19 cellular contexts compared by ENCODE assay signal in genomic region chr3:193640165-193640706, GRCh38.
"Had no signal": no experiment of that assay in that cellular context is flagged by ENCODE, and none has a peak within 500 bp of the region (broad histone marks: within the 10 kb centered on the region; RNA-seq: fewer than 3 reads in every experiment).

No MANE protein-coding gene starts in this region.

- ATAC-seq: mucosa of descending colon; sciatic nerve; stimulated activated memory B cell treated with anti-CD40 and anti-IgM and Interleukin-4, amounts not matched to agents 10 μg/mL and 1 μg/mL and 100 μg/mL, for 72 hours; T-cell had no signal

- H3K4me1 ChIP-seq: adrenal gland, breast epithelium, testis had no signal

- H3K36me3 ChIP-seq: breast epithelium had no signal

- DNase-seq: activated CD4-positive, alpha-beta T cell treated with anti-CD3 and anti-CD28 coated beads for 1 hour; activated gamma-delta T cell treated with Interleukin-2 at 50 U/mL for 16 hours; adrenal gland; erythroblast; heart left ventricle; kidney; left ventricle myocardium inferior; mucosa of descending colon; naive B cell; stimulated activated CD4-positive, alpha-beta T cell treated with anti-CD3 and anti-CD28 coated beads, Interleukin-4, amount 100 ng/mL, for 24 hours; T-cell; testis had no signal

- H3K4me3 ChIP-seq: adrenal gland, breast epithelium, coronary artery, heart left ventricle, left ventricle myocardium inferior, mucosa of descending colon, neural progenitor cell, smooth muscle cell, testis had no signal

- H3K27ac ChIP-seq: adrenal gland, breast epithelium, coronary artery, left ventricle myocardium inferior, neural progenitor cell, testis, VCaP had no signal

- H3K9me3 ChIP-seq: adrenal gland, breast epithelium, heart left ventricle, left ventricle myocardium inferior, mucosa of descending colon, testis had no signal

- H3K27me3 ChIP-seq: adrenal gland, breast epithelium, heart left ventricle, neural progenitor cell, testis had no signal
